Comparison of ENCODE assay signal across 9 cellular contexts in the genomic region with DNA sequence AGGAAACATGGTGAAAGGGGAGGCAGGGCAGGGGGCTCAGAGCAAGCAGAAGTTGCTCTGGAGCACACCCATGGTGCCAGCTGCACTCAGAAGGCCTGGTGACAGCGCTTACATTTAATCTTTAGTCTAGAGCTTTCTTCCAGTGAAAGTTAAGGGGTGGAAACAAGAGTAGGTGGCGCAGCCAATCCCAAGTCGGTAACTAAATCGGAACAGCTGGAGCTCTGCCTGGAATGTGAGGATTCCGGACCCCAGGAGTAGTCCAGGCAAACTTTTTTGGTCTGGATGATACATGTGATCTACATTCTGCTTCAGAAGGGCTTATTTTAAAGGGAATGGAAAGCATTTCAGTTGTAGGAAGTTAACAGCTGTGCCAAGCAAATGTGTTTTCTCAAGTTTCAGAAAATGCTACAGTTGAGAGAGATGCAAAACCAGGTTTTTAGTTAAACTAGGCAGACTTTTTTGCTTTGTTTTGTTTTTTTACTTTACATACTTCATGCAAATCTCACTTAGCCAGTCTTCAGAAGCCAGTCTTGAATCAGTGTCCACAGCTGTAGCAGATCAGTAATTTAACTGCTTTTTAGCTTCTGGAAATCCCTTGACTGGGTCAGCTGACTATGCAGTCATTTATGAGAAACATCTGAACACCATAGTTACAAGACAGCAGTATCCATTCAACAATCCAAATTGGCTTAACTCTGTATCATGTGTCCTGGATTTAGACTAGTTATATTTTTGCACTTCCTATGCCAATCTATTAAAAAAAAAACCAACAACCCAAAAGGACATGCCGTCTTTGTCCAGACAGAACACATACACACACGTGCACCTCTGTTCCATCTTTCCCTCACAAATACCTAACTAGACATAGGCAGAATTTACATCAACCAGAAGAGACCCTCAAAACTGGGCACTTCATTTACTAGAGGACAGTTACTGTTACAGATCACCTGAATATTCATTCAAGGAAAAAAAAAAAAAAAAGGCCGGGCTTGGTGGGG. TPM values are rescaled to one million over a fixed set of nuclear protein-coding genes. Genes with fewer than 3 reads are reported as not detected.
DNase-seq lines count a peak whose midpoint lies in the region; ATAC-seq, FAIRE-seq and TF ChIP-seq lines count a peak whose summit lies in the region.
"Had no signal": no experiment of that assay in that cellular context is flagged by ENCODE, and none has a peak within 500 bp of the region (broad histone marks: within the 10 kb centered on the region; RNA-seq: fewer than 3 reads in every experiment).

No MANE protein-coding gene starts in this region.

- no peaks in the 10 kb centered on the region for H4K20me1 ChIP-seq in HepG2 (ENCODE audit: insufficient read depth, low read length)

- intact Hi-C loops in HepG2 (cut with micrococcal nuclease; ENCODE audit: unreplicated experiment): no loop called here

- CTCF ChIA-PET in HepG2 (lab: Yijun Ruan, JAX; ENCODE audit: low intra/inter-chr PET ratio, low total read pairs): no interaction called here

- no peak for TF ChIP-seq EP300 in HepG2 (IDR thresholded peaks at IDR 0.05; ENCODE audit: low read depth in 2 of 2, low read length in 2 of 2)
- no peak for TF ChIP-seq EP300 in HepG2 (CRISPR knock-in tag; IDR thresholded peaks at IDR 0.05; ENCODE audit: borderline replicate concordance)

- DNase-seq in HepG2 (ENCODE audit: low spot score) (no peak), choroid plexus epithelial cell (ENCODE audit: low read depth) (peak; percentile 98), substantia nigra (lab: John Stamatoyannopoulos, UW) (peak in 22 of 49 donors; percentile 1 to 42 (median 14)), HAP-1 (ENCODE audit: low spot score in 2 of 2) (no peak)

- FAIRE-seq in HepG2 (lab: Jason Lieb, UNC): no peak
- FAIRE-seq: frontal cortex had no signal

- H3K36me3 ChIP-seq in liver (ENCODE audit: control insufficient read depth in 4 of 4, insufficient read depth in 3 of 4, low read depth in 1 of 4, low read length in 3 of 4) (peaks cover 0 to 3% (median 1%) of the 10 kb centered on the region in 4 donors), HepG2 (replicated peaks in 1 of 2; ENCODE audit: control insufficient read depth in 1 of 2, insufficient read depth in 2 of 2, low read length in 2 of 2) (peaks cover 0 to 4% of the 10 kb centered on the region in 2 experiments; a peak in 3 of 5 replicates), HAP-1 (replicated peaks) (no peaks in the 10 kb centered on the region; the same call in none of the 2 replicates)

- TF ChIP-seq POLR2A in HepG2 (IDR thresholded peaks at IDR 0.05; ENCODE audit: insufficient read depth in 1 of 2, low read depth in 2 of 2, low read length in 2 of 2): no peak

- 78% methylated on average over 8 of the region's 8 CpGs for WGBS in liver
- WGBS in HepG2 (ENCODE audit: low lambda C conversion rate): 98% methylated on average over 8 of the region's 8 CpGs

- TF ChIP-seq CTCF in liver (IDR thresholded peaks at IDR 0.05; ENCODE audit: low read depth, low read length, missing input control): no peak
- no peak for TF ChIP-seq CTCF in HepG2 (CRISPR knock-in tag; IDR thresholded peaks at IDR 0.05)
- no peak for TF ChIP-seq CTCF in choroid plexus epithelial cell (conservative IDR thresholded peaks at IDR 0.05; ENCODE audit: low read depth, low read length)

- POLR2A ChIA-PET in HepG2 (lab: Yijun Ruan, JAX): no interaction called here

- H3K79me2 ChIP-seq in HepG2 (ENCODE audit: insufficient read depth, low read length): no peaks in the 10 kb centered on the region

- TF ChIP-seq RAD21 in liver (IDR thresholded peaks at IDR 0.05): no peak
- no peak for TF ChIP-seq RAD21 in HepG2 (CRISPR knock-in tag; IDR thresholded peaks at IDR 0.05)

- in situ Hi-C loops in HepG2 (cut with HindIII; ENCODE audit: extremely low pct_ligation_motif_present, low pct_unique_long_range_greater_than_20kb) (no loop called here), HAP-1 (cut with MboI; ENCODE audit: low sequenced_read_pairs) (no loop called here)

- H3K27ac ChIP-seq in liver (ENCODE audit: low read depth in 1 of 2, low read length in 2 of 2): peak overlapping the region; percentile 19 to 26
- no peak overlapping the region for H3K27ac ChIP-seq in HepG2 (ENCODE audit: extremely low read length, insufficient read depth, low read length)
- peak overlapping the region; percentile 85 for H3K27ac ChIP-seq in layer of hippocampus (ENCODE audit: low read depth, low read length)
- peak overlapping the region; percentile 40 for H3K27ac ChIP-seq in substantia nigra (ENCODE audit: low read depth, low read length, poor library complexity, severe bottlenecking)

- H3K9me3 ChIP-seq in liver (ENCODE audit: control insufficient read depth in 4 of 4, low read length in 3 of 4) (no peaks in the 10 kb centered on the region), HepG2 (ENCODE audit: low read length) (no peaks in the 10 kb centered on the region), HAP-1 (no peaks in the 10 kb centered on the region)

- H3K4me3 ChIP-seq in liver (ENCODE audit: low read depth in 1 of 3, low read length in 3 of 3): no peak overlapping the region
- H3K4me3 ChIP-seq in HepG2 (replicated peaks in 1 of 3; ENCODE audit: insufficient read depth in 1 of 3, low read depth in 2 of 3, low read length in 3 of 3): no peak overlapping the region
- peak overlapping the region; percentile 55 for H3K4me3 ChIP-seq in choroid plexus epithelial cell (ENCODE audit: low read depth, low read length)
- H3K4me3 ChIP-seq in HAP-1: no peak overlapping the region

- H3K9ac ChIP-seq in liver (ENCODE audit: low read depth in 1 of 2, low read length in 2 of 2) (no peak overlapping the region), HepG2 (ENCODE audit: insufficient read depth, low read depth, low read length) (no peak overlapping the region)

- H2AFZ ChIP-seq in HepG2 (ENCODE audit: low read length): no peak overlapping the region

- ATAC-seq in HepG2: no peak
- ATAC-seq in HG03520 (IDR thresholded peaks at IDR 0.05; ENCODE audit: unreplicated experiment): peak; percentile 51
- no peak for ATAC-seq in GM21576 (IDR thresholded peaks at IDR 0.05; ENCODE audit: unreplicated experiment)

- H3K4me1 ChIP-seq in liver (ENCODE audit: control insufficient read depth in 4 of 4, insufficient read depth in 4 of 4, low read length in 3 of 4) (peaks cover 0 to 4% (median under 1%) of the 10 kb centered on the region in 4 donors), HepG2 (ENCODE audit: insufficient read depth, low read length) (no peaks in the 10 kb centered on the region), HAP-1 (no peaks in the 10 kb centered on the region)

- no peak overlapping the region for H3K4me2 ChIP-seq in HepG2 (ENCODE audit: low read depth, low read length)

- no TSS peak for BruUV-seq in HepG2 (replicated peaks; lab: Mats Ljungman, UMichigan)

- no peaks in the 10 kb centered on the region for H3K27me3 ChIP-seq in liver (ENCODE audit: control insufficient read depth in 4 of 4, insufficient read depth in 4 of 4, low read length in 3 of 4)
- H3K27me3 ChIP-seq in HepG2 (ENCODE audit: control insufficient read depth in 1 of 2, insufficient read depth in 2 of 2, low read length in 2 of 2): no peaks in the 10 kb centered on the region
- no peaks in the 10 kb centered on the region for H3K27me3 ChIP-seq in layer of hippocampus (ENCODE audit: control insufficient read depth, insufficient read depth, low read length)
- no peaks in the 10 kb centered on the region for H3K27me3 ChIP-seq in HAP-1 (ENCODE audit: low read depth)

RNA-seq across cellular contexts. Expression of a gene that starts 33.2 kb away (rescaled TPM):
- total RNA-seq in liver: 10 to 100 TPM; 21.0 to 25.4 TPM
- polyA plus RNA-seq in liver: 10 to 100 TPM in 1 of 2 donors, 1 to 10 TPM in 1; 7.5 to 19.9 TPM
- total RNA-seq in HepG2 (2016; rRNA removed; fragmentation: Illumina TruSeq; extraction: Trizol): 35.1 and 63.9 TPM in 2 replicates
- 5.0 and 5.3 TPM in 2 replicates for total RNA-seq in HepG2 (2016; cell fraction: cytosol; rRNA removed; fragmentation: Illumina TruSeq; extraction: Trizol; ENCODE audit: low read depth)
- 37.7 and 57.7 TPM in 2 replicates for total RNA-seq in HepG2 (2016; cell fraction: insoluble cytoplasmic fraction; rRNA removed; fragmentation: Illumina TruSeq; extraction: Trizol)
- 15.6 and 16.3 TPM in 2 replicates for total RNA-seq in HepG2 (2016; cell fraction: membrane; rRNA removed; fragmentation: Illumina TruSeq; extraction: Trizol)
- 30.0 and 35.0 TPM in 2 replicates for total RNA-seq in HepG2 (2016; cell fraction: nucleus; rRNA removed; fragmentation: Illumina TruSeq; extraction: Trizol)
- 11.8 and 12.5 TPM in 2 replicates for polyA plus RNA-seq in HepG2 (2011; rRNA removed)
- 6.7 and 10.6 TPM in 2 replicates for polyA plus RNA-seq in HepG2 (2011; cell fraction: cytosol; rRNA removed)
- polyA plus RNA-seq in HepG2 (2011; cell fraction: nucleus; rRNA removed): 4.8 and 8.1 TPM in 2 replicates
- 14.4 and 15.4 TPM in 2 replicates for polyA plus RNA-seq in HepG2 (2012)
- 0.78 and 0.85 TPM in 2 replicates for polyA plus RNA-seq in HepG2 (2016; cell fraction: cytosol; fragmentation: Illumina TruSeq; extraction: Trizol; ENCODE audit: low read depth)
- polyA plus RNA-seq in HepG2 (2016; cell fraction: insoluble cytoplasmic fraction; fragmentation: Illumina TruSeq; extraction: Trizol; ENCODE audit: low read depth): 20.0 and 21.6 TPM in 2 replicates
- polyA plus RNA-seq in HepG2 (2016; cell fraction: membrane; fragmentation: Illumina TruSeq; extraction: Trizol; ENCODE audit: low read depth): 2.5 and 3.2 TPM in 2 replicates
- polyA plus RNA-seq in HepG2 (2016; cell fraction: nucleus; fragmentation: Illumina TruSeq; extraction: Trizol; ENCODE audit: insufficient read depth, low read depth): 14.9 and 17.2 TPM in 2 replicates
- 28.4 and 94.6 TPM in 2 replicates for polyA minus RNA-seq in HepG2 (2011; rRNA and poly(A)+ RNA removed; ENCODE audit: low replicate concordance)
- polyA minus RNA-seq in HepG2 (2011; cell fraction: cytosol; rRNA and poly(A)+ RNA removed): 18.8 and 22.0 TPM in 2 replicates
- 24.3 and 30.8 TPM in 2 replicates for polyA minus RNA-seq in HepG2 (2011; cell fraction: nucleus; rRNA and poly(A)+ RNA removed)

RNA-seq across cellular contexts. Expression of a gene that starts 37.7 kb away (rescaled TPM):
- total RNA-seq in liver (10 to 100 TPM; 31.3 to 42.9 TPM), HepG2 (2016; rRNA removed; fragmentation: Illumina TruSeq; extraction: Trizol) (101 and 136 TPM in 2 replicates)
- polyA plus RNA-seq in liver (10 to 100 TPM; 16.0 to 19.3 TPM), HepG2 (2011; rRNA removed) (27.4 and 37.0 TPM in 2 replicates)
- 20.3 and 21.2 TPM in 2 replicates for total RNA-seq in HepG2 (2016; cell fraction: cytosol; rRNA removed; fragmentation: Illumina TruSeq; extraction: Trizol; ENCODE audit: low read depth)
- 93.8 and 130 TPM in 2 replicates for total RNA-seq in HepG2 (2016; cell fraction: insoluble cytoplasmic fraction; rRNA removed; fragmentation: Illumina TruSeq; extraction: Trizol)
- total RNA-seq in HepG2 (2016; cell fraction: membrane; rRNA removed; fragmentation: Illumina TruSeq; extraction: Trizol): 31.1 and 31.7 TPM in 2 replicates
- total RNA-seq in HepG2 (2016; cell fraction: nucleus; rRNA removed; fragmentation: Illumina TruSeq; extraction: Trizol): 50.1 and 50.5 TPM in 2 replicates
- 18.1 and 21.6 TPM in 2 replicates for polyA plus RNA-seq in HepG2 (2011; cell fraction: cytosol; rRNA removed)
- polyA plus RNA-seq in HepG2 (2011; cell fraction: nucleus; rRNA removed): 32.2 and 35.2 TPM in 2 replicates
- polyA plus RNA-seq in HepG2 (2012): 24.7 and 39.2 TPM in 2 replicates
- polyA plus RNA-seq in HepG2 (2016; cell fraction: cytosol; fragmentation: Illumina TruSeq; extraction: Trizol; ENCODE audit: low read depth): 7.1 and 8.2 TPM in 2 replicates
- 108 and 113 TPM in 2 replicates for polyA plus RNA-seq in HepG2 (2016; cell fraction: insoluble cytoplasmic fraction; fragmentation: Illumina TruSeq; extraction: Trizol; ENCODE audit: low read depth)
- polyA plus RNA-seq in HepG2 (2016; cell fraction: membrane; fragmentation: Illumina TruSeq; extraction: Trizol; ENCODE audit: low read depth): 18.3 and 19.7 TPM in 2 replicates
- polyA plus RNA-seq in HepG2 (2016; cell fraction: nucleus; fragmentation: Illumina TruSeq; extraction: Trizol; ENCODE audit: insufficient read depth, low read depth): 80.0 and 84.7 TPM in 2 replicates
- 7.2 and 13.6 TPM in 2 replicates for polyA minus RNA-seq in HepG2 (2011; rRNA and poly(A)+ RNA removed; ENCODE audit: low replicate concordance)
- 33.7 and 41.7 TPM in 2 replicates for polyA minus RNA-seq in HepG2 (2011; cell fraction: cytosol; rRNA and poly(A)+ RNA removed)
- 37.5 and 51.8 TPM in 2 replicates for polyA minus RNA-seq in HepG2 (2011; cell fraction: nucleus; rRNA and poly(A)+ RNA removed)
